ENCODE assay signal across 29 cellular contexts in genomic region chr14:24897793-24898192, GRCh38.
"Had no signal": no experiment of that assay in that cellular context is flagged by ENCODE, and none has a peak within 500 bp of the region (broad histone marks: within the 10 kb centered on the region; RNA-seq: fewer than 3 reads in every experiment).

No MANE protein-coding gene starts in this region.

- H3K9ac ChIP-seq: parathyroid adenoma had no signal

- H2AFZ ChIP-seq: parathyroid adenoma had no signal

- H3K4me2 ChIP-seq: smooth muscle cell had no signal

- H3K79me2 ChIP-seq: parathyroid adenoma had no signal

- H3K4me1 ChIP-seq: parathyroid adenoma, psoas muscle, spleen, testis, uterus had no signal

- H3K36me3 ChIP-seq: ovary, spleen, suprapubic skin, tibial artery, transverse colon, upper lobe of right lung, uterus had no signal

- H3K9me3 ChIP-seq: ovary, psoas muscle, spleen, suprapubic skin, testis, tibial artery, transverse colon, upper lobe of right lung, uterus had no signal

- H3K27me3 ChIP-seq: ovary, suprapubic skin, testis, tibial artery, transverse colon, upper lobe of right lung, uterus had no signal

- H3K4me3 ChIP-seq: ovary, psoas muscle, skin epidermis, smooth muscle cell, spleen, suprapubic skin, testis, tibial artery, transverse colon, upper lobe of right lung, uterus had no signal

- H3K27ac ChIP-seq: ovary, parathyroid adenoma, psoas muscle, skin epidermis, spleen, suprapubic skin, testis, tibial artery, transverse colon, upper lobe of right lung, uterus had no signal

- DNase-seq: naive thymus-derived CD8-positive, alpha-beta T cell; nephron progenitor cell; occipital lobe; ovary; posterior cingulate gyrus; psoas muscle; right cardiac atrium; spleen; stimulated activated CD4-positive, alpha-beta T cell treated with anti-CD3 and anti-CD28 coated beads, Interleukin-12 subunit alpha, Interleukin-12 subunit beta, amount 100 ng/mL, for 4 hours; stimulated activated CD4-positive, alpha-beta T cell treated with anti-CD3 and anti-CD28 coated beads, Interleukin-1b, Interleukin-23, amount 100 ng/mL, for 48 hours; stimulated activated CD4-positive, alpha-beta T cell treated with anti-CD3 and anti-CD28 coated beads, Interleukin-4, amount 100 ng/mL, for 1 hour; stimulated activated CD4-positive, alpha-beta T cell treated with anti-CD3 and anti-CD28 coated beads, Interleukin-4, amount 100 ng/mL, for 4 hours; stimulated activated CD8-positive, alpha-beta memory T cell treated with anti-CD3 and anti-CD28 coated beads, Interleukin-4, amount 100 ng/mL, for 48 hours; stimulated activated naive CD4-positive, alpha-beta T cell; stimulated activated naive CD8-positive, alpha-beta T cell treated with anti-CD3 and anti-CD28 coated beads, Interleukin-15, amount 100 ng/mL, for 72 hours; stimulated activated naive CD8-positive, alpha-beta T cell treated with anti-CD3 and anti-CD28 coated beads, Interleukin-15, Interleukin-2, amounts not matched to agents 100 U/mL and 50 U/mL, for 24 hours; substantia nigra; testis; tibial artery; transverse colon; upper lobe of right lung; uterus had no signal

- ATAC-seq: naive thymus-derived CD8-positive, alpha-beta T cell; natural killer cell treated with Interleukin-12 subunit alpha and Interleukin-12 subunit beta and Interleukin-15 and Interleukin-18, amount 100 ng/mL, for 72 hours; psoas muscle; right cardiac atrium; sciatic nerve; stimulated activated memory B cell treated with anti-CD40 and anti-IgM and Interleukin-4, amounts not matched to agents 10 μg/mL and 1 μg/mL and 100 μg/mL, for 72 hours; stimulated activated naive CD8-positive, alpha-beta T cell treated with anti-CD3 and anti-CD28 coated beads, Interleukin-15, amount 100 ng/mL, for 72 hours; stimulated activated naive CD8-positive, alpha-beta T cell treated with anti-CD3 and anti-CD28 coated beads, Interleukin-15, Interleukin-2, amounts not matched to agents 100 U/mL and 50 U/mL, for 24 hours; upper lobe of right lung had no signal
